In the genomic region with DNA sequence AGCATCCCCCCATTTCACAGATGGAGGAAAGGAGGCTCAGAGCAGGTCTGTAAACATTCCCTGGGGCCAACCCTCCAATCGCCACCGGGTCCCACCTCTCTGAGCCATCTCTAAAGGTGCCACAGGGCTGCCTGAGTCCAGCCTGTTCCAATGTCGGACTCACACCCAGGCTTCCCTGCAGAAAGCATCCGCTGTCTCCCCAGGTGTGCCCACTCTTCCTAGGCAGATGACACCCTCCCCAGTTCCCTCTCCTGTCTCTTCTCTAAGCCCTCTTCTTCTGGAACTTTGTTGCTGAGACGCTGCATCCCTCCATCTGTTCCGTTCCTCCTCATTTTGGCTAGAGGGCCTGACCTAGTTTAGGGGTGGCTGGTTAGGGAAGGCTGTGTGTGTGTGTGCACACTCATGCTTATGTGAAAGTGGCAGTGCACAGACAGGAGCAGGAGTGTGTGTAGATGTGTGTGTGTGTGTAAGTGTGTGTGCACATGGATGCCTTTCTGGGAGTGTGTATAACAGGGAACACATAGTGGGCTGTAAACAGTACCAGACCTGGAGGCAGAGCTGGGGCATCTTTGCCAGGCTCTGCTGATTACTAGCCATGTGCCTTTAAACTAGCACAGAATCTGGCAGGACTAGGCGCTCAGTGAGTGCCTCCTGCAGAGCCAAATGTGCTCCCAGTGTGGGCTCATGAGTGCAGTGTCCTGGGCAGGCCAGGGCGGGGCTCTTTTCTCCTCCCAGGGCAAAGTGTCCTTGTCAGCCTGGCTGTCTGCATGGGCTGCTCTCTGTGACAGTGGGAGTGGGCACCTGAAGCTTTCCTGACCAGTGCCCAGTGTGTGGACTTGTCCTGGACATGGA, we compare ENCODE assay signal across 16 cellular contexts.
DNase-seq lines count a peak whose midpoint lies in the region; ATAC-seq, FAIRE-seq and TF ChIP-seq lines count a peak whose summit lies in the region.
"Had no signal": no experiment of that assay in that cellular context is flagged by ENCODE, and none has a peak within 500 bp of the region (broad histone marks: within the 10 kb centered on the region; RNA-seq: fewer than 3 reads in every experiment).

No MANE protein-coding gene starts in this region.

- H3K27me3 Mint-ChIP-seq in brain: peaks cover 27% of the 10 kb centered on the region
- peaks cover 2% of the 10 kb centered on the region for H3K27me3 Mint-ChIP-seq in CD8-positive, alpha-beta T cell (ENCODE audit: low read depth)

- H3K4me3 Mint-ChIP-seq in brain: no peak overlapping the region
- no peak overlapping the region for H3K4me3 Mint-ChIP-seq in CD8-positive, alpha-beta T cell
- H3K4me3 Mint-ChIP-seq: CD4-positive, alpha-beta memory T cell had no signal

- H3K9ac ChIP-seq in kidney (ENCODE audit: low read length in 2 of 2): no peak overlapping the region

- ATAC-seq in CD8-positive, alpha-beta T cell: no peak

- H3K36me3 Mint-ChIP-seq in brain: no peaks in the 10 kb centered on the region
- no peaks in the 10 kb centered on the region for H3K36me3 Mint-ChIP-seq in CD8-positive, alpha-beta T cell
- H3K36me3 Mint-ChIP-seq: CD4-positive, alpha-beta memory T cell had no signal

- H3K4me3 ChIP-seq in left ventricle myocardium inferior: no peak overlapping the region
- no peak overlapping the region for H3K4me3 ChIP-seq in kidney (ENCODE audit: low read length in 2 of 2)
- H3K4me3 ChIP-seq in CD8-positive, alpha-beta T cell (ENCODE audit: low read depth, low read length): no peak overlapping the region
- H3K4me3 ChIP-seq: SJCRH30 had no signal

- CTCF ChIA-PET in CD8-positive, alpha-beta T cell (lab: Charles Lee): no interaction called here

- H3K9me3 ChIP-seq in left ventricle myocardium inferior (replicated peaks): no peaks in the 10 kb centered on the region
- H3K9me3 ChIP-seq in kidney (ENCODE audit: control insufficient read depth in 1 of 2, low read length in 2 of 2): no peaks in the 10 kb centered on the region
- no peaks in the 10 kb centered on the region for H3K9me3 ChIP-seq in CD8-positive, alpha-beta T cell (ENCODE audit: low read length)
- H3K9me3 ChIP-seq: BE2C, SJCRH30 had no signal

- H3K4me1 Mint-ChIP-seq in brain: peaks cover 34% of the 10 kb centered on the region
- H3K4me1 Mint-ChIP-seq in CD8-positive, alpha-beta T cell (ENCODE audit: low read depth): no peaks in the 10 kb centered on the region
- H3K4me1 Mint-ChIP-seq: CD4-positive, alpha-beta memory T cell had no signal

- H3K4me1 ChIP-seq in left ventricle myocardium inferior: peaks cover 11% of the 10 kb centered on the region
- H3K4me1 ChIP-seq in kidney (ENCODE audit: control insufficient read depth in 1 of 2, insufficient read depth in 1 of 2, low read depth in 1 of 2, low read length in 2 of 2): no peaks in the 10 kb centered on the region
- H3K4me1 ChIP-seq in CD8-positive, alpha-beta T cell (ENCODE audit: insufficient read depth, low read length): no peaks in the 10 kb centered on the region
- H3K4me1 ChIP-seq: BE2C, SJCRH30 had no signal

- H3K9me3 Mint-ChIP-seq in brain: no peaks in the 10 kb centered on the region
- H3K9me3 Mint-ChIP-seq in CD8-positive, alpha-beta T cell: no peaks in the 10 kb centered on the region
- H3K9me3 Mint-ChIP-seq: CD4-positive, alpha-beta memory T cell had no signal

- DNase-seq in NCI-H69 (lab: John Stamatoyannopoulos, UW) (peak; percentile 47), left ventricle myocardium inferior (peak; percentile 69), posterior vena cava (ENCODE audit: low spot score) (peak; percentile 36), frontal cortex (ENCODE audit: low spot score in 2 of 2) (no peak), kidney (no peak)
- no peak for DNase-seq in CD8-positive, alpha-beta T cell
- DNase-seq: BE2C; CD4-positive, alpha-beta memory T cell; GOT3; MM.1S; NCI-H1105 treated with DMSO at 0.1 percent for 48 hours; NCI-H187; NCI-H446; SJCRH30 had no signal

- H3K27ac ChIP-seq in left ventricle myocardium inferior (replicated peaks) (peak overlapping the region; percentile 77), kidney (ENCODE audit: low read depth in 2 of 2, low read length in 2 of 2) (no peak overlapping the region)
- H3K27ac ChIP-seq in CD8-positive, alpha-beta T cell (ENCODE audit: low read depth, low read length): no peak overlapping the region
- H3K27ac ChIP-seq: SJCRH30 had no signal

- H3K27ac Mint-ChIP-seq in brain: peak overlapping the region in 4 of 5 experiments; percentile 7 to 70 (median 14)
- H3K27ac Mint-ChIP-seq in CD8-positive, alpha-beta T cell: no peak overlapping the region
- H3K27ac Mint-ChIP-seq: CD4-positive, alpha-beta memory T cell had no signal

- H3K27me3 ChIP-seq in left ventricle myocardium inferior (ENCODE audit: low read depth): peaks cover 4% of the 10 kb centered on the region
- no peaks in the 10 kb centered on the region for H3K27me3 ChIP-seq in CD8-positive, alpha-beta T cell (ENCODE audit: insufficient read depth, low read length)
- H3K27me3 ChIP-seq: BE2C, SJCRH30 had no signal

- no peak for FAIRE-seq in frontal cortex (lab: Jason Lieb, UNC)
- FAIRE-seq in kidney (lab: Jason Lieb, UNC): no peak
- FAIRE-seq: D721Med had no signal

- TF ChIP-seq CTCF in brain (conservative IDR thresholded peaks at IDR 0.05) (no peak), left ventricle myocardium inferior (IDR thresholded peaks at IDR 0.05; ENCODE audit: borderline replicate concordance) (no peak), kidney (IDR thresholded peaks at IDR 0.05; ENCODE audit: borderline replicate concordance, extremely low read depth, insufficient read depth) (no peak)
- no peak for TF ChIP-seq CTCF in CD8-positive, alpha-beta T cell (IDR thresholded peaks at IDR 0.05)

- POLR2A ChIA-PET in CD8-positive, alpha-beta T cell (lab: Charles Lee): no interaction called here

- no peaks in the 10 kb centered on the region for H3K36me3 ChIP-seq in left ventricle myocardium inferior
- H3K36me3 ChIP-seq in kidney (ENCODE audit: control insufficient read depth in 1 of 2, insufficient read depth in 2 of 2, low read length in 2 of 2): no peaks in the 10 kb centered on the region
- H3K36me3 ChIP-seq in CD8-positive, alpha-beta T cell (ENCODE audit: insufficient read depth, low read length): no peaks in the 10 kb centered on the region
- H3K36me3 ChIP-seq: BE2C, SJCRH30 had no signal

- intact Hi-C loops in left ventricle myocardium inferior (cut with micrococcal nuclease) (no loop called here), posterior vena cava (cut with DNase I) (no loop called here), kidney (cut with DNase I) (no loop called here)
- intact Hi-C loops in CD8-positive, alpha-beta T cell (cut with DNase I, micrococcal nuclease): no loop called here

Comparison
In these comparisons a context has a peak if more than half of its experiments do, and no peak if none do; other contexts are left out.
1. DNase-seq: peak in NCI-H69 (single experiment), left ventricle myocardium inferior (single experiment) and posterior vena cava (single experiment); none in frontal cortex (0 of 2), kidney (single experiment) and CD8-positive, alpha-beta T cell (0 of 7).